In genomic region chr16:74817851-74818250, GRCh38 we compare ENCODE assay signal across 1 cellular context.
TF ChIP-seq lines count a peak whose summit lies in the region.

No MANE protein-coding gene starts in this region.

TF ChIP-seq in H1, 55 proteins besides CTCF, POLR2A, EP300 and RAD21:
- TF ChIP-seq CHD2 (IDR thresholded peaks at IDR 0.05; ENCODE audit: low read length): no peak
TF ChIP-seq in H1: peak in this region for 0.
